2 cellular contexts compared by ENCODE assay signal in the genomic region with DNA sequence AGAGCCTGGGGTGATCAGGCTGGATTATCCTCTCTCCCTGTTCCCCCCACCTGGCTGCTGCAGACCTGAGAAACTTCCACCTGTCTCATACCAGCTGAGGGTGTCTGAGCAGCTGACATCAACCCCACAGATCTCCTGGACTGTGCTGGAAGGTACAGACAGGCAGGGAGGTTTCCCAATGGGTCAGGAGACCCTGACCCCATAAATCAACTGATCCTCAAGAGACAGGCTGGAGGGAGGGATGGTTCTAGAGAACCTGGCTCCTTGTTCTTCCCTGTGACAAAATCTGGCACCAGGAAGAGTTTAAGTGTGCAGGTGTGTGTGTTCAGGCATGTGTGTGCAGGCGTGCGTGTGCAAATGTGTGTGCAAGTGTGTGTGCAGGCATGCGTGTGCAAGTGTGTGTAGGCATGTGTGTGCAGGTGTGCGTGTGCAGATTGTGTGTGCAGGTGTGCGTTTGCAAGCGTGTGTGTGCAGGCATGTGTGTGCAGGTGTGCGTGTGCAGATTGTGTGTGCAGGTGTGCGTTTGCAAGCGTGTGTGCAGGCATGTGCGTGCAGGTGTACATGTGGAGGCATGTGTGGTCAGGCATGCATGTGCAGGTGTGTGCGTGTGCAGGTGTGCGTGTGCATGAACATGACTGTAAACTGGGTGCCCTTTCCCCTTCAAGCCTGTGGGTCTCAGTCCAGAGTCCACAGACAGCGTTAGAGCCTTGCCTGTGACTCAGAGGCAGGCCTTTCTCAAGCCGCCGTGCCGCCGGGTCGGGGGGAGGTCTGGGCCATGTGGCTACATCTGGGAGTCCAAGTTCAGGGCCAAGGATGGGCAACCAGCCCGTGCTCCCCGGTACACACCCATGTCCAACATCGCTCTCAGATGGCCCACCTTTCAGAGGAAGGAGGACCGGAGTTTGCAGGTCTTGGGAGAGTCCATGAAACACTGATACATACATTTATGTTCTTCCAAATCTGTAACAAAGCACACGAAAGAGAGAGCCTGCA.
TF ChIP-seq lines count a peak whose summit lies in the region.

No MANE protein-coding gene starts in this region.

TF ChIP-seq in HEK293, 187 proteins besides CTCF, POLR2A, EP300 and RAD21:
- TF ChIP-seq, protein P1, sequence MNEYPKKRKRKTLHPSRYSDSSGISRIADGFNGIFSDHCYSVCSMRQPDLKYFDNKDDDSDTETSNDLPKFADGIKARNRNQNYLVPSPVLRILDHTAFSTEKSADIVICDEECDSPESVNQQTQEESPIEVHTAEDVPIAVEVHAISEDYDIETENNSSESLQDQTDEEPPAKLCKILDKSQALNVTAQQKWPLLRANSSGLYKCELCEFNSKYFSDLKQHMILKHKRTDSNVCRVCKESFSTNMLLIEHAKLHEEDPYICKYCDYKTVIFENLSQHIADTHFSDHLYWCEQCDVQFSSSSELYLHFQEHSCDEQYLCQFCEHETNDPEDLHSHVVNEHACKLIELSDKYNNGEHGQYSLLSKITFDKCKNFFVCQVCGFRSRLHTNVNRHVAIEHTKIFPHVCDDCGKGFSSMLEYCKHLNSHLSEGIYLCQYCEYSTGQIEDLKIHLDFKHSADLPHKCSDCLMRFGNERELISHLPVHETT (tag by site-specific recombination; IDR thresholded peaks at IDR 0.05), result no peak
- 0 out of 2 replicates have a peak, but pooled peaks have one; percentile 20 for TF ChIP-seq ZSCAN4 (tag by site-specific recombination; IDR thresholded peaks at IDR 0.05)

TF ChIP-seq in K562, 482 proteins besides CTCF, POLR2A, EP300 and RAD21:
- TF ChIP-seq, protein P2, sequence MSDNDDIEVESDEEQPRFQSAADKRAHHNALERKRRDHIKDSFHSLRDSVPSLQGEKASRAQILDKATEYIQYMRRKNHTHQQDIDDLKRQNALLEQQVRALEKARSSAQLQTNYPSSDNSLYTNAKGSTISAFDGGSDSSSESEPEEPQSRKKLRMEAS (CRISPR knock-in tag; IDR thresholded peaks at IDR 0.05), result peak; percentile 54; the same call in 1 of the 2 replicates
- 0 out of 2 replicates have a peak, but pooled peaks have one; percentile 22 for TF ChIP-seq PKNOX1 (IDR thresholded peaks at IDR 0.05)
- TF ChIP-seq TEAD1 (CRISPR knock-in tag; IDR thresholded peaks at IDR 0.05), result 0 out of 4 replicates have a peak, but pooled peaks of 1 of the 2 experiments have one; percentile 24
- TF ChIP-seq ARID2 (IDR thresholded peaks at IDR 0.05), result 0 out of 2 replicates have a peak, but pooled peaks have one; percentile 44
- TF ChIP-seq PPARD (CRISPR knock-in tag; IDR thresholded peaks at IDR 0.05), result no peak
- no peak for TF ChIP-seq SMARCB1 (IDR thresholded peaks at IDR 0.05; ENCODE audit: insufficient read length, low read depth)
- no peak for TF ChIP-seq JUN (IDR thresholded peaks at IDR 0.05; ENCODE audit: borderline replicate concordance, low read depth, low read length)
- TF ChIP-seq JUN (CRISPR knock-in tag; IDR thresholded peaks at IDR 0.05; ENCODE audit: borderline replicate concordance), result 0 out of 2 replicates have a peak, but pooled peaks have one; percentile 37
- peak in 1 of 2 experiments; percentile 87; a peak in 2 of 4 replicates for TF ChIP-seq KDM1A (IDR thresholded peaks at IDR 0.05)
- TF ChIP-seq PREB (CRISPR knock-in tag; IDR thresholded peaks at IDR 0.05), result no peak
